ENCODE assay signal across 1 cellular context in genomic region chr3:126087552-126088175, GRCh38.
TF ChIP-seq lines count a peak whose summit lies in the region.

No MANE protein-coding gene starts in this region.

TF ChIP-seq in GM23338, 12 proteins besides CTCF, POLR2A, EP300 and RAD21 (continued from another document):
- TF ChIP-seq ZNF462 (CRISPR knock-in tag; IDR thresholded peaks at IDR 0.05) (no peak), CREB1 (CRISPR knock-in tag; IDR thresholded peaks at IDR 0.05; ENCODE audit: low read depth) (no peak), NANOG (IDR thresholded peaks at IDR 0.05; ENCODE audit: borderline replicate concordance) (no peak), STAT1 (IDR thresholded peaks at IDR 0.05; ENCODE audit: unreplicated experiment) (no peak), POLR2AphosphoS5 (IDR thresholded peaks at IDR 0.05; ENCODE audit: low read depth) (no peak), JUNB (IDR thresholded peaks at IDR 0.05; ENCODE audit: unreplicated experiment) (no peak), ZNF114 (CRISPR knock-in tag; IDR thresholded peaks at IDR 0.05) (no peak)
- TF ChIP-seq, protein P1, sequence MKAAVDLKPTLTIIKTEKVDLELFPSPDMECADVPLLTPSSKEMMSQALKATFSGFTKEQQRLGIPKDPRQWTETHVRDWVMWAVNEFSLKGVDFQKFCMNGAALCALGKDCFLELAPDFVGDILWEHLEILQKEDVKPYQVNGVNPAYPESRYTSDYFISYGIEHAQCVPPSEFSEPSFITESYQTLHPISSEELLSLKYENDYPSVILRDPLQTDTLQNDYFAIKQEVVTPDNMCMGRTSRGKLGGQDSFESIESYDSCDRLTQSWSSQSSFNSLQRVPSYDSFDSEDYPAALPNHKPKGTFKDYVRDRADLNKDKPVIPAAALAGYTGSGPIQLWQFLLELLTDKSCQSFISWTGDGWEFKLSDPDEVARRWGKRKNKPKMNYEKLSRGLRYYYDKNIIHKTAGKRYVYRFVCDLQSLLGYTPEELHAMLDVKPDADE (IDR thresholded peaks at IDR 0.05) = no peak
TF ChIP-seq in GM23338: peak in this region for 0.
